20 cellular contexts compared by ENCODE assay signal in genomic region chr19:48297975-48298374, GRCh38. TPM values are rescaled to one million over a fixed set of nuclear protein-coding genes. Genes with fewer than 3 reads are reported as not detected.
A peak's percentile ranks its signal among the peaks of the same experiment; 100 is the strongest.
DNase-seq lines count a peak whose midpoint lies in the region; ATAC-seq and TF ChIP-seq lines count a peak whose summit lies in the region.
"Had no signal": no experiment of that assay in that cellular context is flagged by ENCODE, and none has a peak within 500 bp of the region (broad histone marks: within the 10 kb centered on the region; RNA-seq: fewer than 3 reads in every experiment).

No MANE protein-coding gene starts in this region.

- no peak for ATAC-seq in sciatic nerve
- ATAC-seq: GM12878, HCT116 had no signal

- no peak for DNase-seq in activated CD4-positive, alpha-beta T cell treated with anti-CD3 and anti-CD28 coated beads, Interleukin-2, amount 10 ng/mL, durations not matched to agents 7 days and 5 days
- no peak for DNase-seq in activated CD4-positive, alpha-beta T cell treated with anti-CD3 and anti-CD28 coated beads, Interleukin-2, amount 10 ng/mL, durations not matched to agents 24 days and 14 days
- DNase-seq in H7 (peak; percentile 43), nephron progenitor cell (no peak), mesothelial cell of epicardium (ENCODE audit: low spot score in 2 of 2, unreplicated experiment in 2 of 2) (no peak), sciatic nerve (ENCODE audit: low spot score) (no peak), NCI-H2227 (lab: John Stamatoyannopoulos, UW; ENCODE audit: unreplicated experiment) (no peak)
- DNase-seq: CD4-positive, alpha-beta T cell; CD8-positive, alpha-beta memory T cell; DMS 273 treated with DMSO at 0.1 percent for 48 hours; DMS79; EL; GDM1; GOT3 had no signal

- H3K4me1 Mint-ChIP-seq in activated CD4-positive, alpha-beta T cell treated with anti-CD3 and anti-CD28 coated beads, Interleukin-2, amount 10 ng/mL, durations not matched to agents 7 days and 5 days = no peaks in the 10 kb centered on the region
- H3K4me1 Mint-ChIP-seq in activated CD4-positive, alpha-beta T cell treated with anti-CD3 and anti-CD28 coated beads, Interleukin-2, amount 10 ng/mL, durations not matched to agents 24 days and 14 days = no peaks in the 10 kb centered on the region
- H3K4me1 Mint-ChIP-seq in nephron progenitor cell (peaks cover 14% of the 10 kb centered on the region), mesothelial cell of epicardium (no peaks in the 10 kb centered on the region)
- H3K4me1 Mint-ChIP-seq: B cell; CD14-positive monocyte; CD8-positive, alpha-beta memory T cell had no signal

- H3K36me3 Mint-ChIP-seq in activated CD4-positive, alpha-beta T cell treated with anti-CD3 and anti-CD28 coated beads, Interleukin-2, amount 10 ng/mL, durations not matched to agents 7 days and 5 days (ENCODE audit: low read depth) = no peaks in the 10 kb centered on the region
- no peaks in the 10 kb centered on the region for H3K36me3 Mint-ChIP-seq in activated CD4-positive, alpha-beta T cell treated with anti-CD3 and anti-CD28 coated beads, Interleukin-2, amount 10 ng/mL, durations not matched to agents 24 days and 14 days (ENCODE audit: low read depth)
- H3K36me3 Mint-ChIP-seq in nephron progenitor cell (ENCODE audit: low read depth) (no peaks in the 10 kb centered on the region), mesothelial cell of epicardium (no peaks in the 10 kb centered on the region)
- H3K36me3 Mint-ChIP-seq: CD14-positive monocyte; CD8-positive, alpha-beta memory T cell had no signal

- peak overlapping the region; percentile 19 for H3K27ac Mint-ChIP-seq in activated CD4-positive, alpha-beta T cell treated with anti-CD3 and anti-CD28 coated beads, Interleukin-2, amount 10 ng/mL, durations not matched to agents 7 days and 5 days
- H3K27ac Mint-ChIP-seq in activated CD4-positive, alpha-beta T cell treated with anti-CD3 and anti-CD28 coated beads, Interleukin-2, amount 10 ng/mL, durations not matched to agents 24 days and 14 days = no peak overlapping the region
- peak overlapping the region; percentile 69 for H3K27ac Mint-ChIP-seq in nephron progenitor cell
- H3K27ac Mint-ChIP-seq in mesothelial cell of epicardium = no peak overlapping the region
- H3K27ac Mint-ChIP-seq: B cell; CD4-positive, alpha-beta T cell; CD8-positive, alpha-beta memory T cell had no signal

- H3K4me3 ChIP-seq in H7 (ENCODE audit: insufficient read depth, low read depth, low read length) = no peak overlapping the region
- H3K4me3 ChIP-seq: BLaER1 treated with 17β-estradiol and CSF1 and Interleukin-3, amounts not matched to agents 10 nM and 100 nM; GM12878 had no signal

- H3K36me3 ChIP-seq in H7 (replicated peaks; ENCODE audit: control insufficient read depth, insufficient read depth, low read length) = no peaks in the 10 kb centered on the region
- H3K36me3 ChIP-seq: BLaER1 treated with 17β-estradiol and CSF1 and Interleukin-3, amounts not matched to agents 10 nM and 100 nM had no signal

- no peaks in the 10 kb centered on the region for H3K9me3 Mint-ChIP-seq in activated CD4-positive, alpha-beta T cell treated with anti-CD3 and anti-CD28 coated beads, Interleukin-2, amount 10 ng/mL, durations not matched to agents 7 days and 5 days
- no peaks in the 10 kb centered on the region for H3K9me3 Mint-ChIP-seq in activated CD4-positive, alpha-beta T cell treated with anti-CD3 and anti-CD28 coated beads, Interleukin-2, amount 10 ng/mL, durations not matched to agents 24 days and 14 days
- no peaks in the 10 kb centered on the region for H3K9me3 Mint-ChIP-seq in nephron progenitor cell
- H3K9me3 Mint-ChIP-seq in mesothelial cell of epicardium = no peaks in the 10 kb centered on the region
- H3K9me3 Mint-ChIP-seq: CD14-positive monocyte; CD4-positive, alpha-beta T cell; H9 had no signal

- H3K27me3 ChIP-seq in H7 (ENCODE audit: control insufficient read depth, insufficient read depth, low read length) = no peaks in the 10 kb centered on the region
- H3K27me3 ChIP-seq: BLaER1 treated with 17β-estradiol and CSF1 and Interleukin-3, amounts not matched to agents 10 nM and 100 nM had no signal

- intact Hi-C loops in activated CD4-positive, alpha-beta T cell treated with anti-CD3 and anti-CD28 coated beads, Interleukin-2, amount 10 ng/mL, durations not matched to agents 24 days and 14 days (cut with micrococcal nuclease) = no loop called here
- intact Hi-C loops in sciatic nerve (cut with DNase I) = no loop called here

- POLR2A ChIA-PET in activated CD4-positive, alpha-beta T cell treated with anti-CD3 and anti-CD28 coated beads, Interleukin-2, amount 10 ng/mL, durations not matched to agents 7 days and 5 days (lab: Charles Lee) = no interaction called here

- TF ChIP-seq CTCF in nephron progenitor cell (IDR thresholded peaks at IDR 0.05) (no peak), mesothelial cell of epicardium (IDR thresholded peaks at IDR 0.05; ENCODE audit: unreplicated experiment) (no peak)

- peaks cover 2% of the 10 kb centered on the region for H3K27me3 Mint-ChIP-seq in activated CD4-positive, alpha-beta T cell treated with anti-CD3 and anti-CD28 coated beads, Interleukin-2, amount 10 ng/mL, durations not matched to agents 7 days and 5 days
- H3K27me3 Mint-ChIP-seq in activated CD4-positive, alpha-beta T cell treated with anti-CD3 and anti-CD28 coated beads, Interleukin-2, amount 10 ng/mL, durations not matched to agents 24 days and 14 days = no peaks in the 10 kb centered on the region
- H3K27me3 Mint-ChIP-seq in nephron progenitor cell (ENCODE audit: low read depth, poor library complexity) (no peaks in the 10 kb centered on the region), mesothelial cell of epicardium (ENCODE audit: low read depth) (no peaks in the 10 kb centered on the region)
- H3K27me3 Mint-ChIP-seq: B cell had no signal

- CTCF ChIA-PET in activated CD4-positive, alpha-beta T cell treated with anti-CD3 and anti-CD28 coated beads, Interleukin-2, amount 10 ng/mL, durations not matched to agents 7 days and 5 days (lab: Charles Lee) = no interaction called here

- no peak overlapping the region for H3K4me3 Mint-ChIP-seq in activated CD4-positive, alpha-beta T cell treated with anti-CD3 and anti-CD28 coated beads, Interleukin-2, amount 10 ng/mL, durations not matched to agents 7 days and 5 days
- no peak overlapping the region for H3K4me3 Mint-ChIP-seq in activated CD4-positive, alpha-beta T cell treated with anti-CD3 and anti-CD28 coated beads, Interleukin-2, amount 10 ng/mL, durations not matched to agents 24 days and 14 days
- H3K4me3 Mint-ChIP-seq in nephron progenitor cell = no peak overlapping the region
- H3K4me3 Mint-ChIP-seq in mesothelial cell of epicardium = no peak overlapping the region
- H3K4me3 Mint-ChIP-seq: B cell; CD14-positive monocyte; CD4-positive, alpha-beta T cell; CD8-positive, alpha-beta memory T cell; H9 had no signal

RNA-seq across cellular contexts. Expression of gene EMP3, which starts 27.4 kb away (rescaled TPM):
- total RNA-seq in activated CD4-positive, alpha-beta T cell treated with anti-CD3 and anti-CD28 coated beads, Interleukin-2, amount 10 ng/mL, durations not matched to agents 7 days and 5 days = 100 to 1,000 TPM; 444 to 544 TPM
- total RNA-seq in activated CD4-positive, alpha-beta T cell treated with anti-CD3 and anti-CD28 coated beads, Interleukin-2, amount 10 ng/mL, durations not matched to agents 24 days and 14 days = 278 and 281 TPM in 2 replicates
- 29.9 and 57.5 TPM in 2 replicates for total RNA-seq in H7 (2014; rRNA removed; shearing (Covaris generic))
- total RNA-seq in mesothelial cell of epicardium = 50.2 to 57.3 TPM (median 52.5 TPM) in 3 replicates
- 119 TPM for total RNA-seq in sciatic nerve

RNA-seq across cellular contexts. Expression of gene ZNF114, which starts 28.1 kb away (rescaled TPM):
- total RNA-seq in activated CD4-positive, alpha-beta T cell treated with anti-CD3 and anti-CD28 coated beads, Interleukin-2, amount 10 ng/mL, durations not matched to agents 7 days and 5 days = not detected
- total RNA-seq in activated CD4-positive, alpha-beta T cell treated with anti-CD3 and anti-CD28 coated beads, Interleukin-2, amount 10 ng/mL, durations not matched to agents 24 days and 14 days = 0.21 and 0.30 TPM in 2 replicates
- 12.8 and 17.9 TPM in 2 replicates for total RNA-seq in H7 (2014; rRNA removed; shearing (Covaris generic))
- total RNA-seq in mesothelial cell of epicardium (3.7 to 4.4 TPM (median 3.9 TPM) in 3 replicates), sciatic nerve (1.1 TPM)
- total RNA-seq: CD4-positive, alpha-beta T cell had no signal

RNA-seq across cellular contexts. Expression of gene CARD8, which starts 42.3 kb away (rescaled TPM):
- 100 to 1,000 TPM; 174 to 189 TPM for total RNA-seq in activated CD4-positive, alpha-beta T cell treated with anti-CD3 and anti-CD28 coated beads, Interleukin-2, amount 10 ng/mL, durations not matched to agents 7 days and 5 days
- total RNA-seq in activated CD4-positive, alpha-beta T cell treated with anti-CD3 and anti-CD28 coated beads, Interleukin-2, amount 10 ng/mL, durations not matched to agents 24 days and 14 days = 125 and 127 TPM in 2 replicates
- total RNA-seq in H7 (2014; rRNA removed; shearing (Covaris generic)) = 0.55 and 1.1 TPM in 2 replicates
- total RNA-seq in mesothelial cell of epicardium = 48.7 to 51.5 TPM (median 50.0 TPM) in 3 replicates
- total RNA-seq in sciatic nerve = 82.8 TPM

Comparison
In these comparisons a context has a peak if more than half of its experiments do, and no peak if none do; other contexts are left out.
1. H3K27ac Mint-ChIP-seq: peak in activated CD4-positive, alpha-beta T cell treated with anti-CD3 and anti-CD28 coated beads, Interleukin-2, amount 10 ng/mL, durations not matched to agents 7 days and 5 days (single experiment) and nephron progenitor cell (single experiment); none in activated CD4-positive, alpha-beta T cell treated with anti-CD3 and anti-CD28 coated beads, Interleukin-2, amount 10 ng/mL, durations not matched to agents 24 days and 14 days (single experiment) and mesothelial cell of epicardium (single experiment).
2. RNA of gene CARD8, which starts 42.3 kb away (total RNA-seq): 174 to 189 TPM in activated CD4-positive, alpha-beta T cell treated with anti-CD3 and anti-CD28 coated beads, Interleukin-2, amount 10 ng/mL, durations not matched to agents 7 days and 5 days, 125 to 127 TPM in activated CD4-positive, alpha-beta T cell treated with anti-CD3 and anti-CD28 coated beads, Interleukin-2, amount 10 ng/mL, durations not matched to agents 24 days and 14 days, 82.8 TPM in sciatic nerve (single experiment) and 48.7 to 51.5 TPM in mesothelial cell of epicardium; 0.55 to 1.1 TPM in H7; every median in the first group is over 10 times any median in the second.